10 cellular contexts compared by ENCODE assay signal in the genomic region with DNA sequence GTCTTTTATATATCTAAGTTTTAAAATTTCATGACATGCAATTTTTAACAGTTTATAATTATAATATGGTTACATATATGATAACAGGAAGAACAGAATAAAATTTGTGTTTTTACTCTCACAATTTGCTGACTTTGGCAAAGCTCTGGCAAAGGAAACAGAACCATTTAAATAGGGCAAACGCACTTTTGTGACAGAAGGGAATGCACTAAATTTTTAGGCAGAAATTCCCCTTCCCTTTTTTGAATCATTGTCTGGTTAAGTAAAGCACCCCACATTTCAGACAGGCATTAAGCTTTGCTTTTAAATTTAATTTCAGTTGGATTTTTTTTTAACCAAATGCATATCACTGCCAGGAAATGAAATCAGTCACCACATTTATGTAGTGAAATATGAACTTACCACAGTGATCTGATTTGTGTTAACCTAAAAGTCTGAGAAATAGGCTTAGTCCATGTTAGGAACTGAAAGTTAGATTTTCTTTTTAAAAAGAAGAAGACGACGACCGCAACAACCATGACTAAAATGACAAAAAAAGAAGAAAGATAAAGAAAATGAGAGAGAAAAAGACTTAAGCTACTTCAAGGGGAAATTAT. TPM values are rescaled to one million over a fixed set of nuclear protein-coding genes. Genes with fewer than 3 reads are reported as not detected.
DNase-seq lines count a peak whose midpoint lies in the region; ATAC-seq lines count a peak whose summit lies in the region.
"Had no signal": no experiment of that assay in that cellular context is flagged by ENCODE, and none has a peak within 500 bp of the region (broad histone marks: within the 10 kb centered on the region; RNA-seq: fewer than 3 reads in every experiment).

No MANE protein-coding gene starts in this region.

- peaks cover 83 to 89% (median 85%) of the 10 kb centered on the region in 3 donors for H3K4me1 Mint-ChIP-seq in T-cell

- peak overlapping the region; percentile 97 to 99 for H3K27ac Mint-ChIP-seq in T-cell

- POLR2A ChIA-PET in T-cell (lab: Charles Lee) = interaction anchor here in 1 of 2 donors (0.6 to 3.7 kb wide), 9 partner anchors 10 to 137 kb away, joined by 3 to 28 read pairs (median 3); partner anchors contain the start of gene GPR183

- ATAC-seq in GM19035 (IDR thresholded peaks at IDR 0.05; ENCODE audit: unreplicated experiment) = peak; percentile 42
- peak; percentile 60 for ATAC-seq in HG02798 (IDR thresholded peaks at IDR 0.05; ENCODE audit: poor library complexity, unreplicated experiment)
- peak; percentile 56 to 72 (median 68) for ATAC-seq in T-cell (replicated peaks in 1 of 4)
- no peak for ATAC-seq in HG02571 (IDR thresholded peaks at IDR 0.05; ENCODE audit: unreplicated experiment)

- H3K27me3 Mint-ChIP-seq in T-cell = no peaks in the 10 kb centered on the region

- no peaks in the 10 kb centered on the region for H3K9me3 Mint-ChIP-seq in T-cell

- DNase-seq in T-cell (no peak), pons (ENCODE audit: low spot score) (peak; percentile 51), OCI-M1 (lab: John Stamatoyannopoulos, UW) (no peak), DMS153 (lab: John Stamatoyannopoulos, UW) (no peak)
- DNase-seq: NCI-H774 had no signal

- H3K4me3 Mint-ChIP-seq in T-cell = peak overlapping the region; percentile 67 to 85 (median 82)

- peaks cover 56% of the 10 kb centered on the region for H3K36me3 Mint-ChIP-seq in T-cell

- CTCF ChIA-PET in T-cell (lab: Charles Lee) = interaction anchor here (0.6 to 3.0 kb wide), 11 partner anchors 12 to 1308 kb away, joined by 3 to 22 read pairs (median 4); no protein-coding TSS in a partner anchor

RNA-seq across cellular contexts. Expression of gene GPR183, which starts 10.8 kb away (rescaled TPM):
- total RNA-seq in T-cell = 100 to 1,000 TPM in 3 of 5 donors, 10 to 100 TPM in 2; 69.9 to 152 (median 100) TPM
- total RNA-seq: endothelial cell of umbilical vein, HT-29 had no signal

RNA-seq across cellular contexts. Expression of gene GPR18, which starts 38.2 kb away (rescaled TPM):
- total RNA-seq in T-cell = 10 to 100 TPM; 15.2 to 26.7 (median 16.7) TPM
- total RNA-seq: endothelial cell of umbilical vein, HT-29 had no signal
